19 cellular contexts compared by ENCODE assay signal in genomic region chr10:839550-840205, GRCh38.
"Had no signal": no experiment of that assay in that cellular context is flagged by ENCODE, and none has a peak within 500 bp of the region (broad histone marks: within the 10 kb centered on the region; RNA-seq: fewer than 3 reads in every experiment).

No MANE protein-coding gene starts in this region.

- H3K27ac Mint-ChIP-seq: activated CD4-positive, alpha-beta memory T cell treated with anti-CD3 and anti-CD28 coated beads for 36 hours; activated naive CD8-positive, alpha-beta T cell treated with anti-CD3 and anti-CD28 coated beads for 36 hours had no signal

- H3K4me3 Mint-ChIP-seq: activated CD4-positive, alpha-beta memory T cell treated with anti-CD3 and anti-CD28 coated beads for 36 hours; activated naive CD8-positive, alpha-beta T cell treated with anti-CD3 and anti-CD28 coated beads for 36 hours; activated T-cell treated with anti-CD3 and anti-CD28 coated beads, Interleukin-2, amount 50 U/mL, for 4 hours; naive thymus-derived CD4-positive, alpha-beta T cell had no signal

- H3K4me3 ChIP-seq: colonic mucosa, gastrocnemius medialis, hepatocyte, lung, thyroid gland, uterus had no signal

- H3K9me3 Mint-ChIP-seq: activated CD4-positive, alpha-beta memory T cell treated with anti-CD3 and anti-CD28 coated beads for 36 hours; activated naive CD8-positive, alpha-beta T cell treated with anti-CD3 and anti-CD28 coated beads for 36 hours; activated T-cell treated with anti-CD3 and anti-CD28 coated beads, Interleukin-2, amount 50 U/mL, for 4 hours; naive thymus-derived CD4-positive, alpha-beta T cell had no signal

- H3K27me3 Mint-ChIP-seq: activated CD4-positive, alpha-beta memory T cell treated with anti-CD3 and anti-CD28 coated beads for 36 hours; activated naive CD8-positive, alpha-beta T cell treated with anti-CD3 and anti-CD28 coated beads for 36 hours; naive thymus-derived CD4-positive, alpha-beta T cell had no signal

- ATAC-seq: activated T-cell treated with anti-CD3 and anti-CD28 coated beads, Interleukin-2, amount 50 U/mL, for 4 hours; gastrocnemius medialis; naive thymus-derived CD4-positive, alpha-beta T cell had no signal

- DNase-seq: activated CD4-positive, alpha-beta memory T cell treated with anti-CD3 and anti-CD28 coated beads for 36 hours; activated CD4-positive, CD25-positive, alpha-beta regulatory T cell treated with anti-CD3 and anti-CD28 coated beads, Interleukin-2, amount 50 U/mL, for 72 hours; activated gamma-delta T cell; activated naive CD8-positive, alpha-beta T cell treated with anti-CD3 and anti-CD28 coated beads for 36 hours; activated T-cell treated with anti-CD3 and anti-CD28 coated beads, Interleukin-2, amount 50 U/mL, for 4 hours; aorta; caudate nucleus; colonic mucosa; gastrocnemius medialis; kidney; naive thymus-derived CD4-positive, alpha-beta T cell; retina; stimulated activated CD4-positive, alpha-beta T cell treated with anti-CD3 and anti-CD28 coated beads, Interleukin-15, amount 100 ng/mL, for 24 hours; stimulated activated CD4-positive, alpha-beta T cell treated with anti-CD3 and anti-CD28 coated beads, Interleukin-4, amount 100 ng/mL, for 4 hours; T-helper 9 cell; thyroid gland; uterus had no signal
